Comparison of ENCODE assay signal across 8 cellular contexts in genomic region chr10:87863951-87864496, GRCh38. TPM values are rescaled to one million over a fixed set of nuclear protein-coding genes. Genes with fewer than 3 reads are reported as not detected.
A peak's percentile ranks its signal among the peaks of the same experiment; 100 is the strongest.
DNase-seq lines count a peak whose midpoint lies in the region; ATAC-seq and TF ChIP-seq lines count a peak whose summit lies in the region.
"Not testable (repeated sequence)": the region's sequence is repeated elsewhere in the genome, so short reads cannot be mapped to it uniquely, and the experiment has no call there.

No MANE protein-coding gene starts in this region.

- H3K27me3 ChIP-seq in adrenal gland; esophagus muscularis mucosa; left lung; rectal smooth muscle tissue (ENCODE audit: control insufficient read depth, insufficient read depth, low read length); upper lobe of right lung: not testable (repeated sequence)

- TF ChIP-seq POLR2A in adrenal gland (IDR thresholded peaks at IDR 0.05); esophagus muscularis mucosa (IDR thresholded peaks at IDR 0.05; ENCODE audit: low read depth): not testable (repeated sequence)

- H3K9me3 Mint-ChIP-seq in activated B cell treated with CpG ODN at 0.5 μM for 24 hours = not testable (repeated sequence)

- H3K4me3 Mint-ChIP-seq in activated B cell treated with CpG ODN at 0.5 μM for 24 hours = peak overlapping the region; percentile 97

- peaks cover 0 to 32% of the 10 kb centered on the region in 2 donors for H3K4me1 ChIP-seq in adrenal gland (replicated peaks in 1 of 2)
- peaks cover 9 to 37% (median 31%) of the 10 kb centered on the region in 4 donors for H3K4me1 ChIP-seq in esophagus muscularis mucosa
- H3K4me1 ChIP-seq in left lung = peaks cover 0 to 26% of the 10 kb centered on the region in 2 donors
- H3K4me1 ChIP-seq in rectal smooth muscle tissue (ENCODE audit: control insufficient read depth, insufficient read depth, low read length) = not testable (repeated sequence)
- H3K4me1 ChIP-seq in upper lobe of right lung = peaks cover 22% of the 10 kb centered on the region

- H3K9ac ChIP-seq in rectal smooth muscle tissue (ENCODE audit: low read length) = peak overlapping the region; percentile 35

- WGBS in adrenal gland, 4 donors = 0% methylated on average over 8 to 47 of the region's 47 CpGs
- 0% methylated on average over 1 of the region's 47 CpGs for WGBS in esophagus muscularis mucosa

- not testable (repeated sequence) for DNase-seq in GM12864 (ENCODE audit: low read depth); activated B cell treated with CpG ODN at 0.5 μM for 24 hours; esophagus muscularis mucosa (ENCODE audit: extremely low spot score)
- DNase-seq in NCI-H1105 treated with DMSO at 0.1 percent for 48 hours (lab: John Stamatoyannopoulos, UW) (peak; percentile 13), adrenal gland (peak in 5 of 7 donors; percentile 34 to 62 (median 44)), left lung (peak in 1 of 2 donors; percentile 87), upper lobe of right lung (peak; percentile 74)

- H3K9me3 ChIP-seq in adrenal gland (replicated peaks in 1 of 3); esophagus muscularis mucosa; left lung; upper lobe of right lung: not testable (repeated sequence)

- H3K4me3 ChIP-seq in GM12864 (ENCODE audit: low read depth, low read length) (peak overlapping the region; percentile 98), adrenal gland (peak overlapping the region; percentile 67 to 90 (median 88)), esophagus muscularis mucosa (peak overlapping the region; percentile 79 to 95 (median 87)), left lung (peak overlapping the region; percentile 76 to 81), rectal smooth muscle tissue (ENCODE audit: low read length) (peak overlapping the region; percentile 79), upper lobe of right lung (peak overlapping the region; percentile 81)

- H3K27ac ChIP-seq in adrenal gland (peak overlapping the region; percentile 75 to 97 (median 94)), esophagus muscularis mucosa (replicated peaks in 1 of 4) (peak overlapping the region; percentile 93 to 99 (median 98)), left lung (peak overlapping the region; percentile 97 to 99), rectal smooth muscle tissue (ENCODE audit: low read depth, low read length) (peak overlapping the region; percentile 90), upper lobe of right lung (peak overlapping the region; percentile 94)

- not testable (repeated sequence) for H3K27me3 Mint-ChIP-seq in activated B cell treated with CpG ODN at 0.5 μM for 24 hours

- H3K4me1 Mint-ChIP-seq in activated B cell treated with CpG ODN at 0.5 μM for 24 hours = peaks cover 46% of the 10 kb centered on the region

- intact Hi-C loops in activated B cell treated with CpG ODN at 0.5 μM for 24 hours (cut with micrococcal nuclease) (loop anchor here (1.0 to 5.0 kb wide), 8 partner anchors 11 to 1018 kb away; partner anchors contain the start of gene STAMBPL1), adrenal gland (cut with DNase I) (loop anchor here (5.0 to 10.0 kb wide), 3 partner anchors 251 to 523 kb away; no protein-coding TSS in a partner anchor), esophagus muscularis mucosa (cut with DNase I) (loop anchor here (5.0 kb wide), 1 partner anchor 47 kb away; the partner anchor contains the start of gene ATAD1), left lung (cut with DNase I) (loop anchor here in 1 of 2 donors (5.0 to 10.0 kb wide), 2 partner anchors 523 to 691 kb away; no protein-coding TSS in a partner anchor)
- intact Hi-C loops in upper lobe of right lung (cut with DNase I) = not testable (repeated sequence)

- peak overlapping the region; percentile 85 for H3K27ac Mint-ChIP-seq in activated B cell treated with CpG ODN at 0.5 μM for 24 hours

- not testable (repeated sequence) for TF ChIP-seq CTCF in GM12864 (IDR thresholded peaks at IDR 0.05; ENCODE audit: low read depth, low read length, missing control alignments); activated B cell treated with CpG ODN at 0.5 μM for 24 hours (IDR thresholded peaks at IDR 0.05); adrenal gland (IDR thresholded peaks at IDR 0.05); esophagus muscularis mucosa (IDR thresholded peaks at IDR 0.05); left lung (IDR thresholded peaks at IDR 0.05); upper lobe of right lung (IDR thresholded peaks at IDR 0.05)

- CTCF ChIA-PET in activated B cell treated with CpG ODN at 0.5 μM for 24 hours (lab: Charles Lee) = interaction anchor here (3.6 to 6.6 kb wide), 3 partner anchors 244 to 524 kb away, joined by 29 to 112 read pairs (median 45); no protein-coding TSS in a partner anchor

- TF ChIP-seq EP300 in esophagus muscularis mucosa (IDR thresholded peaks at IDR 0.05) = not testable (repeated sequence)

- POLR2A ChIA-PET in activated B cell treated with CpG ODN at 0.5 μM for 24 hours (lab: Charles Lee) = interaction anchor here (0.6 to 8.5 kb wide), 18 partner anchors 11 to 718 kb away, joined by 3 to 257 read pairs (median 14); partner anchors contain the start of genes ATAD1 and RNLS

- peaks cover 50% of the 10 kb centered on the region for H3K36me3 Mint-ChIP-seq in activated B cell treated with CpG ODN at 0.5 μM for 24 hours (ENCODE audit: low read depth)

- ATAC-seq in activated B cell treated with CpG ODN at 0.5 μM for 24 hours (ENCODE audit: low read depth); left lung; upper lobe of right lung: not testable (repeated sequence)

- not testable (repeated sequence) for H3K36me3 ChIP-seq in adrenal gland (replicated peaks in 1 of 2); esophagus muscularis mucosa; left lung; rectal smooth muscle tissue (ENCODE audit: control insufficient read depth, insufficient read depth, low read length); upper lobe of right lung

RNA-seq across cellular contexts. Expression of gene PTEN, which starts 0.6 kb away (rescaled TPM):
- total RNA-seq in activated B cell treated with CpG ODN at 0.5 μM for 24 hours (172 and 227 TPM in 2 replicates), adrenal gland (100 to 1,000 TPM in 2 of 8 donors, 10 to 100 TPM in 6; 72.2 to 179 (median 93.2) TPM), esophagus muscularis mucosa (100 to 1,000 TPM in 1 of 4 donors, 10 to 100 TPM in 3; 83.2 to 117 (median 94.3) TPM), left lung (100 to 1,000 TPM in 1 of 2 donors, 10 to 100 TPM in 1; 97.1 to 118 TPM), upper lobe of right lung (101 TPM)
- 10 to 100 TPM; 35.7 to 87.1 (median 37.9) TPM for polyA plus RNA-seq in adrenal gland

RNA-seq across cellular contexts. Expression of gene KLLN, which starts 0.7 kb away (rescaled TPM):
- 2.4 and 2.6 TPM in 2 replicates for total RNA-seq in activated B cell treated with CpG ODN at 0.5 μM for 24 hours
- total RNA-seq in adrenal gland = 1 to 10 TPM in 5 of 8 donors, under 1 TPM in 3; 0.42 to 1.5 (median 1.1) TPM
- polyA plus RNA-seq in adrenal gland = under 1 TPM; 0.24 to 0.84 (median 0.48) TPM
- under 1 TPM in 3 of 4 donors, not detected in 1; 0.17 to 0.52 (median 0.39) TPM for total RNA-seq in esophagus muscularis mucosa
- under 1 TPM; 0.58 to 0.65 TPM for total RNA-seq in left lung
- total RNA-seq in upper lobe of right lung = 0.41 TPM

RNA-seq across cellular contexts. Expression of gene ATAD1, which starts 46.0 kb away (rescaled TPM):
- total RNA-seq in activated B cell treated with CpG ODN at 0.5 μM for 24 hours = 34.7 and 42.6 TPM in 2 replicates
- 100 to 1,000 TPM in 1 of 8 donors, 10 to 100 TPM in 7; 30.0 to 119 (median 50.4) TPM for total RNA-seq in adrenal gland
- polyA plus RNA-seq in adrenal gland = 10 to 100 TPM in 1 of 3 donors, 1 to 10 TPM in 2; 8.5 to 54.4 (median 9.0) TPM
- total RNA-seq in esophagus muscularis mucosa = 10 to 100 TPM; 29.1 to 41.3 (median 36.1) TPM
- total RNA-seq in left lung = 10 to 100 TPM; 49.2 to 49.7 TPM
- total RNA-seq in upper lobe of right lung = 45.9 TPM
